Comparison of ENCODE assay signal across 17 cellular contexts in genomic region chr12:106764738-106765137, GRCh38. TPM values are rescaled to one million over a fixed set of nuclear protein-coding genes. Genes with fewer than 3 reads are reported as not detected.
DNase-seq lines count a peak whose midpoint lies in the region; ATAC-seq and TF ChIP-seq lines count a peak whose summit lies in the region.
"Had no signal": no experiment of that assay in that cellular context is flagged by ENCODE, and none has a peak within 500 bp of the region (broad histone marks: within the 10 kb centered on the region; RNA-seq: fewer than 3 reads in every experiment).

No MANE protein-coding gene starts in this region.

- H3K36me3 Mint-ChIP-seq in neural crest cell (ENCODE audit: low read depth) = peaks cover 7% of the 10 kb centered on the region
- H3K36me3 Mint-ChIP-seq in activated T-helper 17 cell treated with anti-CD3 and anti-CD28 coated beads, Interleukin-2, amount 50 U/mL, for 72 hours (ENCODE audit: low read depth) = no peaks in the 10 kb centered on the region

- TF ChIP-seq CTCF in fibroblast of villous mesenchyme (IDR thresholded peaks at IDR 0.05; ENCODE audit: insufficient read depth, low read depth, low read length) = peak; percentile 35
- no peak for TF ChIP-seq CTCF in neural crest cell (conservative IDR thresholded peaks at IDR 0.05)

- peak overlapping the region; percentile 51 for H3K27ac Mint-ChIP-seq in neural crest cell (ENCODE audit: unreplicated experiment)
- H3K27ac Mint-ChIP-seq in activated T-helper 17 cell treated with anti-CD3 and anti-CD28 coated beads, Interleukin-2, amount 50 U/mL, for 72 hours = no peak overlapping the region
- H3K27ac Mint-ChIP-seq: activated B cell treated with CpG ODN at 0.5 μM for 24 hours; effector memory CD8-positive, alpha-beta T cell; stimulated activated naive CD8-positive, alpha-beta T cell treated with anti-CD3 and anti-CD28 coated beads, Interleukin-15, Interleukin-2, amounts not matched to agents 100 ng/mL and 50 ng/mL, for 24 hours had no signal

- no peak overlapping the region for H3K4me3 ChIP-seq in fibroblast of villous mesenchyme (ENCODE audit: low read depth, low read length)
- H3K4me3 ChIP-seq: BLaER1 had no signal

- H3K4me1 Mint-ChIP-seq in neural crest cell = peaks cover 71% of the 10 kb centered on the region
- peaks cover 20% of the 10 kb centered on the region for H3K4me1 Mint-ChIP-seq in activated T-helper 17 cell treated with anti-CD3 and anti-CD28 coated beads, Interleukin-2, amount 50 U/mL, for 72 hours

- peak; percentile 43 for DNase-seq in D341Med (ENCODE audit: low spot score)
- DNase-seq in SHP77 (lab: John Stamatoyannopoulos, UW) = peak; percentile 5 to 26
- peak; percentile 55 for DNase-seq in fibroblast of villous mesenchyme (ENCODE audit: low read depth)
- DNase-seq in neural crest cell (ENCODE audit: low read depth, low spot score) = no peak
- DNase-seq in mucosa of gallbladder (ENCODE audit: low spot score) = no peak
- DNase-seq: activated B cell treated with CpG ODN at 0.5 μM for 24 hours; amniotic stem cell; effector memory CD8-positive, alpha-beta T cell; EL; NCI-H187; NK-92 treated with Interleukin-12 subunit alpha and Interleukin-12 subunit beta, amount 100 ng/mL, for 24 hours; stimulated activated CD4-positive, alpha-beta T cell treated with anti-CD3 and anti-CD28 coated beads, Interleukin-4, amount 100 ng/mL, for 1 hour had no signal

- peaks cover 2% of the 10 kb centered on the region for H3K9me3 Mint-ChIP-seq in neural crest cell
- H3K9me3 Mint-ChIP-seq in activated T-helper 17 cell treated with anti-CD3 and anti-CD28 coated beads, Interleukin-2, amount 50 U/mL, for 72 hours = peaks cover 3% of the 10 kb centered on the region
- H3K9me3 Mint-ChIP-seq: activated B cell treated with CpG ODN at 0.5 μM for 24 hours; effector memory CD8-positive, alpha-beta T cell; stimulated activated naive CD8-positive, alpha-beta T cell treated with anti-CD3 and anti-CD28 coated beads, Interleukin-15, Interleukin-2, amounts not matched to agents 100 ng/mL and 50 ng/mL, for 24 hours had no signal

- ATAC-seq in HG03095 (IDR thresholded peaks at IDR 0.05; ENCODE audit: unreplicated experiment) = no peak
- ATAC-seq in GM18873 (IDR thresholded peaks at IDR 0.05; ENCODE audit: low FRiP score, unreplicated experiment) = no peak
- ATAC-seq in activated T-helper 17 cell treated with anti-CD3 and anti-CD28 coated beads, Interleukin-2, amount 50 U/mL, for 72 hours (replicated peaks) = no peak
- ATAC-seq: effector memory CD8-positive, alpha-beta T cell had no signal

- H3K27me3 Mint-ChIP-seq in neural crest cell (ENCODE audit: low read depth) = no peaks in the 10 kb centered on the region
- H3K27me3 Mint-ChIP-seq in activated T-helper 17 cell treated with anti-CD3 and anti-CD28 coated beads, Interleukin-2, amount 50 U/mL, for 72 hours = no peaks in the 10 kb centered on the region
- H3K27me3 Mint-ChIP-seq: effector memory CD8-positive, alpha-beta T cell; stimulated activated naive CD8-positive, alpha-beta T cell treated with anti-CD3 and anti-CD28 coated beads, Interleukin-15, Interleukin-2, amounts not matched to agents 100 ng/mL and 50 ng/mL, for 24 hours had no signal

- H3K4me3 Mint-ChIP-seq in neural crest cell = peak overlapping the region; percentile 10
- H3K4me3 Mint-ChIP-seq in activated T-helper 17 cell treated with anti-CD3 and anti-CD28 coated beads, Interleukin-2, amount 50 U/mL, for 72 hours = no peak overlapping the region
- H3K4me3 Mint-ChIP-seq: activated B cell treated with CpG ODN at 0.5 μM for 24 hours; effector memory CD8-positive, alpha-beta T cell; stimulated activated naive CD8-positive, alpha-beta T cell treated with anti-CD3 and anti-CD28 coated beads, Interleukin-15, Interleukin-2, amounts not matched to agents 100 ng/mL and 50 ng/mL, for 24 hours had no signal

RNA-seq across cellular contexts. Expression of gene RIC8B, which starts 9.7 kb away (rescaled TPM):
- total RNA-seq in fibroblast of villous mesenchyme (12.6 and 15.1 TPM in 2 replicates), neural crest cell (33.2 and 33.8 TPM in 2 replicates), mucosa of gallbladder (39.4 TPM)
- 10 to 100 TPM; 14.9 to 15.9 TPM for total RNA-seq in activated T-helper 17 cell treated with anti-CD3 and anti-CD28 coated beads, Interleukin-2, amount 50 U/mL, for 72 hours

Comparison
In these comparisons a context has a peak if more than half of its experiments do, and no peak if none do; other contexts are left out.
1. DNase-seq: peak in D341Med (single experiment), SHP77 (2 of 2) and fibroblast of villous mesenchyme (single experiment); none in neural crest cell (single experiment) and mucosa of gallbladder (single experiment).